In the genomic region with DNA sequence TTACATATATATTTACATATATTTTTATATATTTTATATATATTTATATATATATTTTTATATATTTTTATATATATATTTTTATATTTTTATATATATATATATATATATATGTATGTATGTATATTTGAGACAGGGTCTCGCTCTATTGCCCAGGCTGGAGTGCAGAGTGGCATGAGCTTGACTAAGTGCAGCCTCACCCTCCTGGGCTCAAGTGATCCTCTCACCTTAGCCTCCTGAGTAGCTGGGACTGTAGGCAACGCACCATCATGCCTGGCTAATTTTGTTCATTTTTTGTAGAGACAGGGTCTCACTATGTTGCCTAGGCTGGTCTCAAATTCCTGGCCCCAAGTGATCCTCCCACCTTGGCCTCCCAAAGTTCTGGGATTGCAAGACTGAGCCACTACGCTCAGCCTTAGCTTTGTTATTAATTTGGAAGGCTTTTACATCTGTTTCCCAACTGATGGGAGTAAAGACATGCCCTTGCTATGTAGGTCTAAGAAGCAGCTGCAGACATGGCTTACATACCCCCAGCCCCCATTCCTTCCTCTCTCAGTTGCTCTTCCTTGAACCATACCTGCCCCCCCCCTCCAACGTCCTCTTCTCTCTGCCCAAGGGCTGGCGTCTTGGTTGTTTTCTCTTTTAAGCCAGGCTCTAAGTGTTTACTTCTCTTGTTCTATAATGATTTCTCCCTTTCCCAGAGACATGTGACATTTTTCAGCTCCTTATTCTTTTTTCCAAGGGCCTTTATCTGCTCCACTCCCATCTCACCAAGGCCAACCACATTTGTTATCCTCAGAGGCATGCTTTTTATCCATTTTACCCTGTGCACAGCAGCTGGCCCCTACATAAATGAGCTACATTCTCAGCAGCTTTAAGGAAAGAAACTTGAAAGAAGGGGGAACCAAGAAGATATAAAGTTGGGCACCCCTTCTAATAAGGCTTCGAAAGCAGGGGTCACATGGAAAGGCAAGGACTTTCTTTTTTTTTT, we compare ENCODE assay signal across 11 cellular contexts.
"Had no signal": no experiment of that assay in that cellular context is flagged by ENCODE, and none has a peak within 500 bp of the region (broad histone marks: within the 10 kb centered on the region; RNA-seq: fewer than 3 reads in every experiment).

No MANE protein-coding gene starts in this region.

- H3K27me3 ChIP-seq: adrenal gland, gastroesophageal sphincter, neural progenitor cell, pancreas, upper lobe of left lung had no signal

- ATAC-seq: gastroesophageal sphincter, pancreas had no signal

- H3K4me2 ChIP-seq: neural progenitor cell had no signal

- H3K9me3 ChIP-seq: adrenal gland, gastroesophageal sphincter, pancreas, upper lobe of left lung had no signal

- H3K9ac ChIP-seq: neural progenitor cell had no signal

- H3K36me3 Mint-ChIP-seq: neural progenitor cell had no signal

- H3K4me1 ChIP-seq: gastroesophageal sphincter, pancreas, upper lobe of left lung had no signal

- H2AFZ ChIP-seq: neural progenitor cell had no signal

- H3K4me3 Mint-ChIP-seq: central memory CD8-positive, alpha-beta T cell; neural progenitor cell had no signal

- H3K27me3 Mint-ChIP-seq: central memory CD8-positive, alpha-beta T cell had no signal

- H3K4me3 ChIP-seq: adrenal gland, gastroesophageal sphincter, neural progenitor cell, pancreas, SK-N-MC, skin epidermis, upper lobe of left lung had no signal

- H3K9me3 Mint-ChIP-seq: central memory CD8-positive, alpha-beta T cell; neural progenitor cell had no signal

- H3K36me3 ChIP-seq: adrenal gland, gastroesophageal sphincter, neural progenitor cell, pancreas, upper lobe of left lung had no signal

- H3K27ac ChIP-seq: gastroesophageal sphincter, neural progenitor cell, pancreas, SK-N-MC, skin epidermis, upper lobe of left lung had no signal

- H3K27ac Mint-ChIP-seq: neural progenitor cell had no signal

- DNase-seq: activated naive CD4-positive, alpha-beta T cell; effector memory CD4-positive, alpha-beta T cell; pancreas; T-helper 1 cell; upper lobe of left lung had no signal
